8 cellular contexts compared by ENCODE assay signal in genomic region chr2:104872866-104873688, GRCh38. TPM values are rescaled to one million over a fixed set of nuclear protein-coding genes. Genes with fewer than 3 reads are reported as not detected.
A peak's percentile ranks its signal among the peaks of the same experiment; 100 is the strongest.
DNase-seq lines count a peak whose midpoint lies in the region; ATAC-seq lines count a peak whose summit lies in the region.

No MANE protein-coding gene starts in this region.

- H3K36me3 Mint-ChIP-seq in memory B cell: no peaks in the 10 kb centered on the region
- no peaks in the 10 kb centered on the region for H3K36me3 Mint-ChIP-seq in stimulated activated naive CD8-positive, alpha-beta T cell treated with anti-CD3 and anti-CD28 coated beads, Interleukin-15, Interleukin-2, amounts not matched to agents 100 ng/mL and 50 ng/mL, for 24 hours (ENCODE audit: low read depth)

- H3K36me3 ChIP-seq in HUES48 (ENCODE audit: control insufficient read depth, insufficient read depth, low read length) (no peaks in the 10 kb centered on the region), SK-N-MC (ENCODE audit: insufficient read depth, low read length) (no peaks in the 10 kb centered on the region), ectodermal cell (ENCODE audit: control insufficient read depth, insufficient read depth, low read length) (no peaks in the 10 kb centered on the region)

- ATAC-seq in GM21423 (IDR thresholded peaks at IDR 0.05; ENCODE audit: unreplicated experiment) (peak; percentile 87), memory B cell (ENCODE audit: low read depth) (peak; percentile 85)

- H3K9me3 Mint-ChIP-seq in memory B cell: no peaks in the 10 kb centered on the region
- no peaks in the 10 kb centered on the region for H3K9me3 Mint-ChIP-seq in stimulated activated naive CD8-positive, alpha-beta T cell treated with anti-CD3 and anti-CD28 coated beads, Interleukin-15, Interleukin-2, amounts not matched to agents 100 ng/mL and 50 ng/mL, for 24 hours

- H3K27me3 Mint-ChIP-seq in memory B cell: peaks cover 12% of the 10 kb centered on the region
- peaks cover 72% of the 10 kb centered on the region for H3K27me3 Mint-ChIP-seq in stimulated activated naive CD8-positive, alpha-beta T cell treated with anti-CD3 and anti-CD28 coated beads, Interleukin-15, Interleukin-2, amounts not matched to agents 100 ng/mL and 50 ng/mL, for 24 hours

- H3K9me3 ChIP-seq in HUES48 (ENCODE audit: control insufficient read depth, insufficient read depth, low read length) (no peaks in the 10 kb centered on the region), SK-N-MC (ENCODE audit: low read depth, low read length) (no peaks in the 10 kb centered on the region), ectodermal cell (ENCODE audit: control insufficient read depth, low read length) (no peaks in the 10 kb centered on the region)

- 0 to 1% methylated on average over 63 of the region's 63 CpGs for WGBS in ectodermal cell, 2 experiments

- DNase-seq in NCI-H146 (lab: John Stamatoyannopoulos, UW): peak; percentile 17
- DNase-seq in NCI-H146 treated with DMSO at 0.1 percent for 48 hours (lab: John Stamatoyannopoulos, UW; ENCODE audit: unreplicated experiment): no peak
- DNase-seq in SK-N-MC (ENCODE audit: low read depth, low spot score): no peak
- DNase-seq in memory B cell (ENCODE audit: low spot score in 2 of 2): peak; percentile 63

- H3K27ac Mint-ChIP-seq in memory B cell: no peak overlapping the region
- no peak overlapping the region for H3K27ac Mint-ChIP-seq in stimulated activated naive CD8-positive, alpha-beta T cell treated with anti-CD3 and anti-CD28 coated beads, Interleukin-15, Interleukin-2, amounts not matched to agents 100 ng/mL and 50 ng/mL, for 24 hours

- H3K9ac ChIP-seq in HUES48 (ENCODE audit: low read depth, low read length) (no peak overlapping the region), SK-N-MC (ENCODE audit: insufficient read length) (peak overlapping the region; percentile 53)

- H3K27me3 ChIP-seq in HUES48 (ENCODE audit: control insufficient read depth, insufficient read depth, low read length) (peaks cover 92% of the 10 kb centered on the region), ectodermal cell (ENCODE audit: control insufficient read depth, insufficient read depth, low read length, poor library complexity, severe bottlenecking) (peaks cover 70% of the 10 kb centered on the region)

- H3K27ac ChIP-seq in HUES48 (ENCODE audit: low read depth, low read length) (no peak overlapping the region), SK-N-MC (no peak overlapping the region), ectodermal cell (ENCODE audit: insufficient read depth, low read depth, low read length, poor library complexity, severe bottlenecking) (no peak overlapping the region)

- peaks cover 7% of the 10 kb centered on the region for H3K4me1 Mint-ChIP-seq in memory B cell
- peaks cover 13% of the 10 kb centered on the region for H3K4me1 Mint-ChIP-seq in stimulated activated naive CD8-positive, alpha-beta T cell treated with anti-CD3 and anti-CD28 coated beads, Interleukin-15, Interleukin-2, amounts not matched to agents 100 ng/mL and 50 ng/mL, for 24 hours (ENCODE audit: low read depth)

- peak overlapping the region; percentile 73 for H3K4me3 Mint-ChIP-seq in memory B cell
- H3K4me3 Mint-ChIP-seq in stimulated activated naive CD8-positive, alpha-beta T cell treated with anti-CD3 and anti-CD28 coated beads, Interleukin-15, Interleukin-2, amounts not matched to agents 100 ng/mL and 50 ng/mL, for 24 hours: peak overlapping the region; percentile 60

- H3K4me1 ChIP-seq in HUES48 (ENCODE audit: control insufficient read depth, insufficient read depth, low read length) (peaks cover 18% of the 10 kb centered on the region), ectodermal cell (ENCODE audit: control insufficient read depth, insufficient read depth, low read length) (peaks cover 11% of the 10 kb centered on the region)

- H3K4me3 ChIP-seq in HUES48 (ENCODE audit: low read depth, low read length) (peak overlapping the region; percentile 74), SK-N-MC (peak overlapping the region; percentile 81), ectodermal cell (ENCODE audit: insufficient read depth, low read depth, low read length) (peak overlapping the region; percentile 57)

RNA-seq across cellular contexts. Expression of gene POU3F3, which starts 19.2 kb away (rescaled TPM):
- polyA plus RNA-seq in ectodermal cell (2013, experiment 1 of 4): 1.7 TPM
- 1.3 TPM for polyA plus RNA-seq in ectodermal cell (2013, experiment 2 of 4)
- 2.8 TPM for polyA plus RNA-seq in ectodermal cell (2013, experiment 3 of 4)
- polyA plus RNA-seq in ectodermal cell (2013, experiment 4 of 4): 3.7 TPM

Comparison
In these comparisons a context has a peak if more than half of its experiments do, and no peak if none do; other contexts are left out.
1. DNase-seq: peak in NCI-H146 (single experiment) and memory B cell (2 of 2); none in NCI-H146 treated with DMSO at 0.1 percent for 48 hours (single experiment) and SK-N-MC (single experiment).
2. Peak in every context shown above with its lines, with median percentiles within 50 percentile points of each other: H3K4me3 ChIP-seq.